ENCODE assay signal across 12 cellular contexts in the genomic region with DNA sequence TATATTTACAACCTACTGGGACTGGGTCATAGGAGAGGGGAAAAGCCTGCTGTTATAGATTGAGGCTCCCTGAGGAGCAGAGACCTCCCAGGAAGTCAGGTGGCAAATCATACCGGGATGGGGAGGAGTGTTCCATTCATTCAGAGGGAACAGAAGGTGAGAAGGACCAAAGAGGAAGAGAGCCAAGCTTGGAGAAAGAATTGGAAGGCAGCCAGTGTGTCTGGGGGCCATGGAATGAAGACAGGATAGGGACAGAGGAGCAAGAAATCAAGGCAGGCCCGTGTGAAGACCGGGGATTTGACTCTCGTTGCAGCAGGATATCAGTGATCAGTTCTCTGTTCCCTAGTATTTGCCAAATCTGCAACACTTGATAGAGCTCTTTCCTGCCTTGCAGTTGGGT. TPM values are rescaled to one million over a fixed set of nuclear protein-coding genes. Genes with fewer than 3 reads are reported as not detected.
A peak's percentile ranks its signal among the peaks of the same experiment; 100 is the strongest.
DNase-seq lines count a peak whose midpoint lies in the region; ATAC-seq and TF ChIP-seq lines count a peak whose summit lies in the region.
"Had no signal": no experiment of that assay in that cellular context is flagged by ENCODE, and none has a peak within 500 bp of the region (broad histone marks: within the 10 kb centered on the region; RNA-seq: fewer than 3 reads in every experiment).

No MANE protein-coding gene starts in this region.

- peaks cover 45% of the 10 kb centered on the region for H3K4me1 Mint-ChIP-seq in type B pancreatic cell (ENCODE audit: unreplicated experiment)

- DNase-seq in right atrium auricular region (ENCODE audit: low spot score) (peak; percentile 44), left ventricle myocardium superior (no peak), left lobe of liver (ENCODE audit: low spot score) (peak; percentile 40), type B pancreatic cell (ENCODE audit: extremely low spot score, unreplicated experiment) (peak; percentile 36), DMS153 treated with DMSO at 0.1 percent for 48 hours (lab: John Stamatoyannopoulos, UW; ENCODE audit: unreplicated experiment) (no peak), esophagus squamous epithelium (lab: John Stamatoyannopoulos, UW) (no peak), HT-29 (ENCODE audit: low spot score) (no peak)
- DNase-seq: heart right ventricle; left lung; NCI-H2081 treated with DMSO at 0.1 percent for 48 hours; stimulated activated naive CD4-positive, alpha-beta T cell treated with Interleukin-2 at 50 U/mL for 16 hours had no signal

- H3K9me3 Mint-ChIP-seq in type B pancreatic cell = no peaks in the 10 kb centered on the region

- peaks cover 0 to 4% of the 10 kb centered on the region in 2 donors for H3K4me1 ChIP-seq in right atrium auricular region
- H3K4me1 ChIP-seq in esophagus squamous epithelium = peaks cover 14 to 55% (median 16%) of the 10 kb centered on the region in 3 donors

- TF ChIP-seq POLR2A in esophagus squamous epithelium (IDR thresholded peaks at IDR 0.05) = no peak

- intact Hi-C loops in left ventricle myocardium superior (cut with micrococcal nuclease) (no loop called here), esophagus squamous epithelium (cut with DNase I) (no loop called here)

- peak overlapping the region; percentile 46 for H3K4me3 Mint-ChIP-seq in type B pancreatic cell

- H3K36me3 Mint-ChIP-seq in type B pancreatic cell = no peaks in the 10 kb centered on the region

- ATAC-seq in left ventricle myocardium superior = no peak
- no peak for ATAC-seq in left lobe of liver
- ATAC-seq: heart right ventricle, left lung had no signal

- H3K4me3 ChIP-seq in right atrium auricular region (no peak overlapping the region), esophagus squamous epithelium (no peak overlapping the region)
- H3K4me3 ChIP-seq: heart right ventricle, left lung had no signal

- H3K36me3 ChIP-seq in right atrium auricular region (no peaks in the 10 kb centered on the region), esophagus squamous epithelium (no peaks in the 10 kb centered on the region)
- H3K36me3 ChIP-seq: heart right ventricle, left lung had no signal

- TF ChIP-seq CTCF in right atrium auricular region (IDR thresholded peaks at IDR 0.05) = no peak
- TF ChIP-seq CTCF in VCaP (conservative IDR thresholded peaks at IDR 0.05) = no peak
- no peak for TF ChIP-seq CTCF in type B pancreatic cell (conservative IDR thresholded peaks at IDR 0.05)
- TF ChIP-seq CTCF in esophagus squamous epithelium (IDR thresholded peaks at IDR 0.05) = no peak

- H3K27ac Mint-ChIP-seq in type B pancreatic cell = peak overlapping the region; percentile 3

- H3K9me3 ChIP-seq in right atrium auricular region = no peaks in the 10 kb centered on the region
- no peaks in the 10 kb centered on the region for H3K9me3 ChIP-seq in esophagus squamous epithelium
- H3K9me3 ChIP-seq: heart right ventricle, left lung had no signal

- WGBS in esophagus squamous epithelium, 2 donors = 41 to 57% methylated on average over 4 of the region's 4 CpGs

- H3K27me3 ChIP-seq in right atrium auricular region (no peaks in the 10 kb centered on the region), esophagus squamous epithelium (no peaks in the 10 kb centered on the region)
- H3K27me3 ChIP-seq: heart right ventricle had no signal

- H3K27ac ChIP-seq in right atrium auricular region (no peak overlapping the region), VCaP (peak overlapping the region; percentile 97), esophagus squamous epithelium (peak overlapping the region in 1 of 4 donors; percentile 97)
- H3K27ac ChIP-seq: left lung had no signal

- no peaks in the 10 kb centered on the region for H3K27me3 Mint-ChIP-seq in type B pancreatic cell

RNA-seq across cellular contexts. Expression of a gene that starts 5.7 kb away (rescaled TPM):
- total RNA-seq in right atrium auricular region (10 to 100 TPM in 1 of 2 donors, 1 to 10 TPM in 1; 7.6 to 13.8 TPM), left ventricle myocardium superior (8.0 TPM), left lobe of liver (11.1 TPM), type B pancreatic cell (ENCODE audit: low replicate concordance) (32.8 and 78.1 TPM in 2 replicates), esophagus squamous epithelium (10 to 100 TPM; 20.7 to 27.5 (median 22.2) TPM)
- total RNA-seq in HT-29 (2014; rRNA removed; shearing (Covaris generic)) = 16.9 and 19.2 TPM in 2 replicates

Comparison
In these comparisons a context has a peak if more than half of its experiments do, and no peak if none do; other contexts are left out.
1. DNase-seq: peak in right atrium auricular region (single experiment), left lobe of liver (single experiment) and type B pancreatic cell (single experiment); none in left ventricle myocardium superior (single experiment), DMS153 treated with DMSO at 0.1 percent for 48 hours (single experiment), esophagus squamous epithelium (single experiment) and HT-29 (single experiment).